8 cellular contexts compared by ENCODE assay signal in genomic region chr22:20702175-20702545, GRCh38.
DNase-seq lines count a peak whose midpoint lies in the region; ATAC-seq, FAIRE-seq and TF ChIP-seq lines count a peak whose summit lies in the region.
"Not testable (repeated sequence)": the region's sequence is repeated elsewhere in the genome, so short reads cannot be mapped to it uniquely, and the experiment has no call there.

No MANE protein-coding gene starts in this region.

- in situ Hi-C loops in K562 (cut with MboI) = not testable (repeated sequence)

- not testable (repeated sequence) for H3K4me1 ChIP-seq in GM23338 (ENCODE audit: insufficient read depth)
- H3K4me1 ChIP-seq in K562 (replicated peaks in 1 of 2; ENCODE audit: control insufficient read depth in 2 of 2, insufficient read depth in 2 of 2, low read length in 2 of 2) (peaks cover 4 to 35% of the 10 kb centered on the region in 2 experiments; a peak in 4 of 5 replicates), tibial artery (peaks cover 0 to 12% (median 8%) of the 10 kb centered on the region in 4 donors)

- not testable (repeated sequence) for TF ChIP-seq RAD21 in K562 (CRISPR knock-in tag; conservative IDR thresholded peaks at IDR 0.05 in 1 of 2, IDR thresholded peaks at IDR 0.05 in 1 of 2)

- H3K9me2 ChIP-seq in GM23338 (ENCODE audit: insufficient read depth) = not testable (repeated sequence)

- not testable (repeated sequence) for TF ChIP-seq EP300 in K562 (IDR thresholded peaks at IDR 0.05; ENCODE audit: low read length)

- POLR2A ChIA-PET in K562 (lab: Yijun Ruan, JAX) = not testable (repeated sequence)

- not testable (repeated sequence) for H2AFZ ChIP-seq in GM23338
- peak overlapping the region; percentile 84 for H2AFZ ChIP-seq in K562 (ENCODE audit: low read depth, low read length)

- DNase-seq in GM23338 (ENCODE audit: low spot score); T-helper 2 cell treated with Interferon-gamma antibody and Interleukin-4, amounts not matched to agents 5 μg/mL and 100 μg/mL, for 36 hours (ENCODE audit: low spot score); K562 (ENCODE audit: extremely low read depth in 1 of 4, low spot score in 3 of 4); left cardiac atrium; neural crest cell (ENCODE audit: low read depth, low spot score); tibial artery: not testable (repeated sequence)

- H4K20me1 ChIP-seq in GM23338 (replicated peaks; ENCODE audit: insufficient read depth); K562 (replicated peaks; ENCODE audit: control insufficient read depth, insufficient read depth, low read length): not testable (repeated sequence)

- not testable (repeated sequence) for H3K36me3 Mint-ChIP-seq in GM23338 (ENCODE audit: low read depth); T-helper 2 cell treated with Interferon-gamma antibody and Interleukin-4, amounts not matched to agents 5 μg/mL and 100 μg/mL, for 36 hours (ENCODE audit: low read depth); neural crest cell (ENCODE audit: low read depth)

- H3K27ac ChIP-seq in GM23338 (ENCODE audit: low read depth); K562 (ENCODE audit: extremely low read depth, low read depth, low read length): not testable (repeated sequence)
- H3K27ac ChIP-seq in tibial artery = peak overlapping the region; percentile 69 to 81

- H3K9me1 ChIP-seq in K562 (ENCODE audit: control insufficient read depth, insufficient read depth, low read length) = not testable (repeated sequence)

- peak overlapping the region; percentile 90; the same call in 2 of the 3 replicates for H3K4me3 Mint-ChIP-seq in GM23338
- H3K4me3 Mint-ChIP-seq in T-helper 2 cell treated with Interferon-gamma antibody and Interleukin-4, amounts not matched to agents 5 μg/mL and 100 μg/mL, for 36 hours = peak overlapping the region; percentile 89
- peak overlapping the region; percentile 98 for H3K4me3 Mint-ChIP-seq in neural crest cell

- CTCF ChIA-PET in K562 (lab: Yijun Ruan, JAX; ENCODE audit: low intra/inter-chr PET ratio) = not testable (repeated sequence)

- H3K4me2 ChIP-seq in GM23338 (peak overlapping the region; percentile 81; the same call in 1 of the 2 replicates), K562 (ENCODE audit: insufficient read depth, low read length) (peak overlapping the region; percentile 83)

- not testable (repeated sequence) for H3K36me3 ChIP-seq in GM23338 (ENCODE audit: insufficient read depth); K562 (ENCODE audit: control insufficient read depth, insufficient read depth, low read length); tibial artery

- H3K9me3 ChIP-seq in K562 (replicated peaks; ENCODE audit: control insufficient read depth, insufficient read depth, low read depth, low read length); tibial artery: not testable (repeated sequence)

- intact Hi-C loops in K562 (cut with micrococcal nuclease) = loop anchor here (2.0 to 5.0 kb wide), 4 partner anchors 40 to 140 kb away; no protein-coding TSS in a partner anchor
- intact Hi-C loops in left cardiac atrium (cut with DNase I); tibial artery (cut with DNase I; ENCODE audit: low total_unique reads): not testable (repeated sequence)

- H3F3A ChIP-seq in GM23338 (replicated peaks; ENCODE audit: low read depth) = not testable (repeated sequence)

- peaks cover 24% of the 10 kb centered on the region for H3K27me3 Mint-ChIP-seq in GM23338 (ENCODE audit: insufficient read depth, low read depth, poor library complexity)
- peaks cover 11% of the 10 kb centered on the region for H3K27me3 Mint-ChIP-seq in T-helper 2 cell treated with Interferon-gamma antibody and Interleukin-4, amounts not matched to agents 5 μg/mL and 100 μg/mL, for 36 hours (ENCODE audit: low read depth)
- H3K27me3 Mint-ChIP-seq in neural crest cell (ENCODE audit: low read depth) = peaks cover 45% of the 10 kb centered on the region

- peak; percentile 16 for ATAC-seq in GM18505 (IDR thresholded peaks at IDR 0.05; ENCODE audit: unreplicated experiment)
- ATAC-seq in GM23338 = peak; percentile 59
- peak; percentile 15 for ATAC-seq in HG03378 (IDR thresholded peaks at IDR 0.05; ENCODE audit: unreplicated experiment)
- peak; percentile 13 for ATAC-seq in K562
- ATAC-seq in left cardiac atrium = peak; percentile 1 to 6

- peak overlapping the region; percentile 68 for H3K4me3 ChIP-seq in GM23338
- peak overlapping the region; percentile 44 for H3K4me3 ChIP-seq in K562
- H3K4me3 ChIP-seq in tibial artery = peak overlapping the region; percentile 68 to 75

- not testable (repeated sequence) for H3K27ac Mint-ChIP-seq in GM23338; neural crest cell (ENCODE audit: unreplicated experiment)
- peak overlapping the region; percentile 97 for H3K27ac Mint-ChIP-seq in T-helper 2 cell treated with Interferon-gamma antibody and Interleukin-4, amounts not matched to agents 5 μg/mL and 100 μg/mL, for 36 hours

- H3K79me2 ChIP-seq in GM23338 (replicated peaks; ENCODE audit: insufficient read depth); K562 (ENCODE audit: control insufficient read depth, insufficient read depth, low read length): not testable (repeated sequence)

- not testable (repeated sequence) for TF ChIP-seq POLR2A in GM18505 (IDR thresholded peaks at IDR 0.05; ENCODE audit: borderline replicate concordance, extremely low read depth, insufficient read depth, insufficient read length); K562 (conservative IDR thresholded peaks at IDR 0.05)

- H3K27me3 ChIP-seq in GM23338 (ENCODE audit: insufficient read depth); tibial artery: not testable (repeated sequence)
- H3K27me3 ChIP-seq in K562 (ENCODE audit: control insufficient read depth in 2 of 2, insufficient read depth in 2 of 2, low read length in 2 of 2) = peaks cover 17 to 23% of the 10 kb centered on the region in 2 experiments; a peak in 4 of 5 replicates

- not testable (repeated sequence) for H3K9me3 Mint-ChIP-seq in GM23338; T-helper 2 cell treated with Interferon-gamma antibody and Interleukin-4, amounts not matched to agents 5 μg/mL and 100 μg/mL, for 36 hours; neural crest cell

- H3K9ac ChIP-seq in K562 (ENCODE audit: insufficient read depth in 1 of 2, low read depth in 2 of 2, low read length in 2 of 2) = peak overlapping the region; percentile 40 to 90; a peak in 3 of 4 replicates

- FAIRE-seq in K562 (lab: Jason Lieb, UNC) = not testable (repeated sequence)

- H3K4me1 Mint-ChIP-seq in GM23338 = peaks cover 11% of the 10 kb centered on the region
- H3K4me1 Mint-ChIP-seq in T-helper 2 cell treated with Interferon-gamma antibody and Interleukin-4, amounts not matched to agents 5 μg/mL and 100 μg/mL, for 36 hours (ENCODE audit: low read depth) = not testable (repeated sequence)
- H3K4me1 Mint-ChIP-seq in neural crest cell = peaks cover 13% of the 10 kb centered on the region

- not testable (repeated sequence) for BruUV-seq in K562 (replicated peaks; lab: Mats Ljungman, UMichigan)

- WGBS in K562 (ENCODE audit: insufficient coverage, low coverage, missing lambda C conversion rate) = under 1% methylated on average over 25 of the region's 35 CpGs

- not testable (repeated sequence) for TF ChIP-seq CTCF in GM23338 (conservative IDR thresholded peaks at IDR 0.05; ENCODE audit: low read depth in 2 of 2); K562 (IDR thresholded peaks at IDR 0.05 in 2 of 3, conservative IDR thresholded peaks at IDR 0.05 in 1 of 3; ENCODE audit: insufficient read depth in 2 of 3, low read depth in 1 of 3, low read length in 3 of 3); neural crest cell (conservative IDR thresholded peaks at IDR 0.05); tibial artery (IDR thresholded peaks at IDR 0.05)

TF ChIP-seq in K562, 482 proteins besides CTCF, POLR2A, EP300 and RAD21 (continues in another document):
- peak; percentile 45; the same call in 1 of the 2 replicates for TF ChIP-seq MAX (CRISPR knock-in tag; IDR thresholded peaks at IDR 0.05)
- TF ChIP-seq MIER1 (IDR thresholded peaks at IDR 0.05; ENCODE audit: low read depth) = 0 out of 2 replicates have a peak, but pooled peaks have one; percentile 8
- TF ChIP-seq ZNF134 (CRISPR knock-in tag; conservative IDR thresholded peaks at IDR 0.05) = peak; percentile 16; the same call in 1 of the 2 replicates
- TF ChIP-seq ZSCAN29 (IDR thresholded peaks at IDR 0.05) = 0 out of 2 replicates have a peak, but pooled peaks have one; percentile 29
- peak; percentile 82 for TF ChIP-seq PHF20 (IDR thresholded peaks at IDR 0.05; ENCODE audit: partially characterized antibody)
- TF ChIP-seq HOMEZ (CRISPR knock-in tag; IDR thresholded peaks at IDR 0.05) = peak; percentile 79; the same call in 1 of the 2 replicates
- TF ChIP-seq HDAC1 (IDR thresholded peaks at IDR 0.05) = peak in 1 of 2 experiments; percentile 54; a peak in 1 of 4 replicates
- TF ChIP-seq ZNF764 (CRISPR knock-in tag; IDR thresholded peaks at IDR 0.05; ENCODE audit: low read depth) = 0 out of 2 replicates have a peak, but pooled peaks have one; percentile 34
- not testable (repeated sequence) for TF ChIP-seq MYC (IDR thresholded peaks at IDR 0.05; ENCODE audit: low read depth, low read length)
- peak; percentile 70; the same call in 1 of the 2 replicates for TF ChIP-seq MYC (CRISPR knock-in tag; IDR thresholded peaks at IDR 0.05; ENCODE audit: borderline replicate concordance, low read depth)

Comparison
In these comparisons a context has a peak if more than half of its experiments do, and no peak if none do; other contexts are left out.
1. ATAC-seq: peak in every context shown above with its lines; median percentile 59 in GM23338; 16 in GM18505; 15 in HG03378; 13 in K562; 4 in left cardiac atrium.